Comparison of ENCODE assay signal across 1 cellular context in genomic region chr1:235503333-235504121, GRCh38.
TF ChIP-seq lines count a peak whose summit lies in the region.

No MANE protein-coding gene starts in this region.

TF ChIP-seq in HEK293, 187 proteins besides CTCF, POLR2A, EP300 and RAD21 (continued from another document and continues in another):
- peak; percentile 43 for TF ChIP-seq PATZ1 (tag by site-specific recombination; IDR thresholded peaks at IDR 0.05)
- peak; percentile 5; the same call in 1 of the 2 replicates for TF ChIP-seq ZNF398 (tag by site-specific recombination; IDR thresholded peaks at IDR 0.05)
- no peak for TF ChIP-seq ZNF19 (tag by site-specific recombination; IDR thresholded peaks at IDR 0.05; ENCODE audit: low read depth)
- TF ChIP-seq ZFP37 (tag by site-specific recombination; IDR thresholded peaks at IDR 0.05), result peak; percentile 90; the same call in 1 of the 2 replicates
- TF ChIP-seq ZFP69B (tag by site-specific recombination; IDR thresholded peaks at IDR 0.05), result no peak; the same call in 1 of the 2 replicates
- TF ChIP-seq ZNF449 (tag by site-specific recombination; IDR thresholded peaks at IDR 0.05), result 0 out of 2 replicates have a peak, but pooled peaks have one; percentile 16
- peak; percentile 55; the same call in 1 of the 2 replicates for TF ChIP-seq TCF7L2 (IDR thresholded peaks at IDR 0.05; ENCODE audit: borderline replicate concordance, low read depth, low read length)
- TF ChIP-seq SP7 (tag by site-specific recombination; IDR thresholded peaks at IDR 0.05), result peak; percentile 53
- TF ChIP-seq BCL11A (tag by site-specific recombination; IDR thresholded peaks at IDR 0.05; ENCODE audit: low read depth), result 0 out of 2 replicates have a peak, but pooled peaks have one; percentile 9
- TF ChIP-seq ZIC2 (tag by site-specific recombination; IDR thresholded peaks at IDR 0.05), result no peak
- no peak for TF ChIP-seq KLF7 (tag by site-specific recombination; IDR thresholded peaks at IDR 0.05; ENCODE audit: borderline replicate concordance)
- TF ChIP-seq ZNF138 (tag by site-specific recombination; IDR thresholded peaks at IDR 0.05; ENCODE audit: borderline replicate concordance), result no peak
- TF ChIP-seq ZNF48 (tag by site-specific recombination; IDR thresholded peaks at IDR 0.05), result no peak
- TF ChIP-seq ZNF513 (tag by site-specific recombination; IDR thresholded peaks at IDR 0.05), result 0 out of 2 replicates have a peak, but pooled peaks have one; percentile 21
- peak; percentile 92 for TF ChIP-seq ZNF600 (tag by site-specific recombination; IDR thresholded peaks at IDR 0.05)
- TF ChIP-seq HIC1 (tag by site-specific recombination; IDR thresholded peaks at IDR 0.05), result peak; percentile 47
- TF ChIP-seq ZNF2 (tag by site-specific recombination; IDR thresholded peaks at IDR 0.05), result peak; percentile 58
- TF ChIP-seq ZBTB6 (tag by site-specific recombination; IDR thresholded peaks at IDR 0.05), result no peak
- TF ChIP-seq ZBTB8A (tag by site-specific recombination; IDR thresholded peaks at IDR 0.05), result peak; percentile 99
- no peak for TF ChIP-seq TRIM28 (IDR thresholded peaks at IDR 0.05; ENCODE audit: borderline replicate concordance, low read length)
- peak; percentile 87 for TF ChIP-seq ZBTB17 (tag by site-specific recombination; IDR thresholded peaks at IDR 0.05)
- no peak; the same call in 1 of the 2 replicates for TF ChIP-seq ZNF692 (tag by site-specific recombination; IDR thresholded peaks at IDR 0.05)
- TF ChIP-seq ZNF623 (tag by site-specific recombination; IDR thresholded peaks at IDR 0.05), result 0 out of 2 replicates have a peak, but pooled peaks have one; percentile 12
- no peak for TF ChIP-seq GFI1B (tag by site-specific recombination; IDR thresholded peaks at IDR 0.05)
- peak; percentile 79 for TF ChIP-seq ZBTB20 (tag by site-specific recombination; IDR thresholded peaks at IDR 0.05)
- TF ChIP-seq ZNF629 (tag by site-specific recombination; IDR thresholded peaks at IDR 0.05), result peak; percentile 49; the same call in 1 of the 2 replicates
- TF ChIP-seq ZNF221 (tag by site-specific recombination; IDR thresholded peaks at IDR 0.05; ENCODE audit: borderline replicate concordance), result no peak
- 0 out of 2 replicates have a peak, but pooled peaks have one; percentile 17 for TF ChIP-seq ZBTB11 (tag by site-specific recombination; conservative IDR thresholded peaks at IDR 0.05; ENCODE audit: low read depth)
- 0 out of 2 replicates have a peak, but pooled peaks have one; percentile 17 for TF ChIP-seq ZBTB21 (tag by site-specific recombination; IDR thresholded peaks at IDR 0.05)
- peak; percentile 22; the same call in 1 of the 2 replicates for TF ChIP-seq YY1 (tag by site-specific recombination; IDR thresholded peaks at IDR 0.05)
- no peak for TF ChIP-seq ZNF202 (tag by site-specific recombination; IDR thresholded peaks at IDR 0.05; ENCODE audit: borderline replicate concordance)
- no peak for TF ChIP-seq ZNF488 (tag by site-specific recombination; IDR thresholded peaks at IDR 0.05)
- TF ChIP-seq SALL2 (tag by site-specific recombination; IDR thresholded peaks at IDR 0.05; ENCODE audit: borderline replicate concordance), result no peak
- TF ChIP-seq BCL6B (tag by site-specific recombination; IDR thresholded peaks at IDR 0.05), result 0 out of 2 replicates have a peak, but pooled peaks have one; percentile 15
- peak; percentile 6; the same call in 1 of the 2 replicates for TF ChIP-seq ZNF433 (tag by site-specific recombination; IDR thresholded peaks at IDR 0.05; ENCODE audit: low read depth)
